1 cellular context compared by ENCODE assay signal in genomic region chr5:136802382-136802781, GRCh38.
TF ChIP-seq lines count a peak whose summit lies in the region.

No MANE protein-coding gene starts in this region.

TF ChIP-seq in SK-N-SH treated with all-trans-retinoic acid at 6 μM for 48 hours, 23 proteins besides CTCF, POLR2A, EP300 and RAD21 (continued from another document):
- no peak for TF ChIP-seq TSHZ2 (CRISPR knock-in tag; IDR thresholded peaks at IDR 0.05)
- no peak for TF ChIP-seq ZNF565 (CRISPR knock-in tag; conservative IDR thresholded peaks at IDR 0.05; ENCODE audit: low read depth)
- no peak for TF ChIP-seq TCF4 (CRISPR knock-in tag; IDR thresholded peaks at IDR 0.05; ENCODE audit: borderline replicate concordance)
- no peak for TF ChIP-seq ISL1 (CRISPR knock-in tag; IDR thresholded peaks at IDR 0.05)
- TF ChIP-seq ESRRG (CRISPR knock-in tag; IDR thresholded peaks at IDR 0.05) = no peak
- no peak for TF ChIP-seq GLIS3 (CRISPR knock-in tag; IDR thresholded peaks at IDR 0.05)
- TF ChIP-seq CSDC2 (CRISPR knock-in tag; IDR thresholded peaks at IDR 0.05) = no peak
- TF ChIP-seq TOX (CRISPR knock-in tag; IDR thresholded peaks at IDR 0.05; ENCODE audit: borderline replicate concordance) = no peak
- no peak for TF ChIP-seq SNAI2 (CRISPR knock-in tag; IDR thresholded peaks at IDR 0.05)
- no peak for TF ChIP-seq CSRNP3 (CRISPR knock-in tag; IDR thresholded peaks at IDR 0.05)
- TF ChIP-seq ZNF70 (CRISPR knock-in tag; IDR thresholded peaks at IDR 0.05) = no peak
- TF ChIP-seq RARB (CRISPR knock-in tag; IDR thresholded peaks at IDR 0.05) = no peak
- no peak for TF ChIP-seq PPARA (CRISPR knock-in tag; IDR thresholded peaks at IDR 0.05; ENCODE audit: borderline replicate concordance)
- no peak for TF ChIP-seq ARNTL (CRISPR knock-in tag; IDR thresholded peaks at IDR 0.05; ENCODE audit: borderline replicate concordance, low read depth)
- TF ChIP-seq, protein P1, sequence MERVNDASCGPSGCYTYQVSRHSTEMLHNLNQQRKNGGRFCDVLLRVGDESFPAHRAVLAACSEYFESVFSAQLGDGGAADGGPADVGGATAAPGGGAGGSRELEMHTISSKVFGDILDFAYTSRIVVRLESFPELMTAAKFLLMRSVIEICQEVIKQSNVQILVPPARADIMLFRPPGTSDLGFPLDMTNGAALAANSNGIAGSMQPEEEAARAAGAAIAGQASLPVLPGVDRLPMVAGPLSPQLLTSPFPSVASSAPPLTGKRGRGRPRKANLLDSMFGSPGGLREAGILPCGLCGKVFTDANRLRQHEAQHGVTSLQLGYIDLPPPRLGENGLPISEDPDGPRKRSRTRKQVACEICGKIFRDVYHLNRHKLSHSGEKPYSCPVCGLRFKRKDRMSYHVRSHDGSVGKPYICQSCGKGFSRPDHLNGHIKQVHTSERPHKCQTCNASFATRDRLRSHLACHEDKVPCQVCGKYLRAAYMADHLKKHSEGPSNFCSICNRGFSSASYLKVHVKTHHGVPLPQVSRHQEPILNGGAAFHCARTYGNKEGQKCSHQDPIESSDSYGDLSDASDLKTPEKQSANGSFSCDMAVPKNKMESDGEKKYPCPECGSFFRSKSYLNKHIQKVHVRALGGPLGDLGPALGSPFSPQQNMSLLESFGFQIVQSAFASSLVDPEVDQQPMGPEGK (CRISPR knock-in tag; IDR thresholded peaks at IDR 0.05; ENCODE audit: borderline replicate concordance) = no peak
